12 cellular contexts compared by ENCODE assay signal in the genomic region with DNA sequence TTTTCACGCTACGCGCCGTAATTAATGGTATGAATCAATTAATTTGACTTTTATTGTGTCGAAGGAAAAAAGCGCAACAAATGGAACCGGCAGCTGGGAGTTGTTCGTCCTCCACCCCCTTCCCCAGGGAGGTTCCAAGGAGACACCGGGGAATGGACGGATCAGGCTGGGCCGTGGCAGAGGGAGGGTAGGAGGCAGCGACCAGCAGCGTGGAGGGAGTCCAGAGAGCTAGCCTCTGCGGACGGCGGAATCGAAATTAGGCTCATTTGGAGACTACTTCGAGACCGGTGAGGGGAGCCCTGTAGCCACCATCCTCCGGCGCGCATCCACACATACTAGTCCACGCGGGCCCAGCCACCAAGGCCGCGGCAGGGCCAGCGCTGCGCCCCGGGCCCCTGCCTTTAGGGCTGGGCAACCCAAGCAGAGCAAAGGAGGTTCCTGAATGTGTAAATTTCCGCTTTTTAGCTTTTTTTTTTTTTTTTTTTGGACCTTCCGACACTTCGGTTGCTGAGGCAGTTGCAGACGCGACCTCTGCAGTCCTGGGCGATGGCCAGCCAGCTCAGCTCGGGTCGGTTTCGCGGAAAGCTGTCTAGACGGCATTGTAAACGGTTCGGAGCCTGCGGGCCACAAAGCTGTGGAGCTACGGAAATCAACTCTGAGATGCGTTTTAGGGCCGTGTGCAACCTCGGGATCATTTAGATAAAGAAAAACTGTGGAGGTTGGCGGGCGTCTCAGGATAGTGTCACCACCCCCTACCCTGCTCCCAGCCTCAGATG. TPM values are rescaled to one million over a fixed set of nuclear protein-coding genes. Genes with fewer than 3 reads are reported as not detected.
A peak's percentile ranks its signal among the peaks of the same experiment; 100 is the strongest.
DNase-seq lines count a peak whose midpoint lies in the region; ATAC-seq, FAIRE-seq and TF ChIP-seq lines count a peak whose summit lies in the region.
"Had no signal": no experiment of that assay in that cellular context is flagged by ENCODE, and none has a peak within 500 bp of the region (broad histone marks: within the 10 kb centered on the region; RNA-seq: fewer than 3 reads in every experiment).

No MANE protein-coding gene starts in this region.

- peaks cover 9% of the 10 kb centered on the region for H3K9me3 Mint-ChIP-seq in stimulated activated naive CD8-positive, alpha-beta T cell treated with anti-CD3 and anti-CD28 coated beads, Interleukin-15, Interleukin-2, amounts not matched to agents 100 ng/mL and 50 ng/mL, for 24 hours
- H3K9me3 Mint-ChIP-seq in activated T-cell treated with anti-CD3 and anti-CD28 coated beads, Interleukin-2, amount 50 U/mL, for 72 hours: peaks cover 0 to 2% of the 10 kb centered on the region in 2 donors

- H3K4me3 Mint-ChIP-seq in stimulated activated naive CD8-positive, alpha-beta T cell treated with anti-CD3 and anti-CD28 coated beads, Interleukin-15, Interleukin-2, amounts not matched to agents 100 ng/mL and 50 ng/mL, for 24 hours: peak overlapping the region; percentile 39
- peak overlapping the region; percentile 78 to 80 for H3K4me3 Mint-ChIP-seq in activated T-cell treated with anti-CD3 and anti-CD28 coated beads, Interleukin-2, amount 50 U/mL, for 72 hours

- H3K4me1 ChIP-seq in small intestine (ENCODE audit: control insufficient read depth in 2 of 2, insufficient read depth in 1 of 2, low read depth in 1 of 2, low read length in 1 of 2) (peaks cover 0 to 2% of the 10 kb centered on the region in 2 donors), lower lobe of right lung (peaks cover 44% of the 10 kb centered on the region)

- H3K27ac ChIP-seq in small intestine (ENCODE audit: low read depth in 1 of 2, low read length in 1 of 2) (no peak overlapping the region), lower lobe of right lung (no peak overlapping the region), dorsolateral prefrontal cortex (no peak overlapping the region)
- H3K27ac ChIP-seq: colonic mucosa had no signal

- CTCF ChIA-PET in GM10248 (lab: Yijun Ruan, JAX): interaction anchor here (6.2 kb wide), 1 partner anchor 9 kb away, joined by 48 read pairs; no protein-coding TSS in a partner anchor

- H3K27me3 ChIP-seq in small intestine (ENCODE audit: control insufficient read depth in 2 of 2, insufficient read depth in 2 of 2, low read length in 2 of 2) (peaks cover 18 to 61% of the 10 kb centered on the region in 2 donors), lower lobe of right lung (ENCODE audit: low read depth) (peaks cover 96% of the 10 kb centered on the region), dorsolateral prefrontal cortex (peaks cover 41 to 100% (median 98%) of the 10 kb centered on the region in 45 donors)

- WGBS in small intestine, 3 donors: 7 to 11% (median 8%) methylated on average over 49 of the region's 49 CpGs

- DNase-seq in stimulated activated naive CD8-positive, alpha-beta T cell treated with anti-CD3 and anti-CD28 coated beads, Interleukin-15, Interleukin-2, amounts not matched to agents 100 U/mL and 50 U/mL, for 24 hours: no peak
- peak in 1 of 2 donors; percentile 18 for DNase-seq in activated T-cell treated with anti-CD3 and anti-CD28 coated beads, Interleukin-2, amount 50 U/mL, for 72 hours
- DNase-seq in left kidney (ENCODE audit: low read depth, low spot score) (peak; percentile 48), small intestine (no peak), lower lobe of right lung (no peak), dorsolateral prefrontal cortex (no peak), GM10248 (ENCODE audit: extremely low spot score) (no peak)
- DNase-seq: colonic mucosa had no signal

- peaks cover 72% of the 10 kb centered on the region for H3K27me3 Mint-ChIP-seq in stimulated activated naive CD8-positive, alpha-beta T cell treated with anti-CD3 and anti-CD28 coated beads, Interleukin-15, Interleukin-2, amounts not matched to agents 100 ng/mL and 50 ng/mL, for 24 hours
- H3K27me3 Mint-ChIP-seq in activated T-cell treated with anti-CD3 and anti-CD28 coated beads, Interleukin-2, amount 50 U/mL, for 72 hours (ENCODE audit: low read depth): peaks cover 68% of the 10 kb centered on the region

- TF ChIP-seq CTCF in lower lobe of right lung (IDR thresholded peaks at IDR 0.05) (no peak), dorsolateral prefrontal cortex (IDR thresholded peaks at IDR 0.05 in 54 of 56, conservative IDR thresholded peaks at IDR 0.05 in 2 of 56; ENCODE audit: low read depth in 1 of 56, partially characterized antibody in 56 of 56) (no peak), GM10248 (IDR thresholded peaks at IDR 0.05; ENCODE audit: control extremely low read depth, extremely low read depth, low read depth, missing control alignments) (no peak)

- peak overlapping the region; percentile 58 for H3K27ac Mint-ChIP-seq in stimulated activated naive CD8-positive, alpha-beta T cell treated with anti-CD3 and anti-CD28 coated beads, Interleukin-15, Interleukin-2, amounts not matched to agents 100 ng/mL and 50 ng/mL, for 24 hours
- no peak overlapping the region for H3K27ac Mint-ChIP-seq in activated T-cell treated with anti-CD3 and anti-CD28 coated beads, Interleukin-2, amount 50 U/mL, for 72 hours

- peaks cover 6% of the 10 kb centered on the region for H3K36me3 Mint-ChIP-seq in stimulated activated naive CD8-positive, alpha-beta T cell treated with anti-CD3 and anti-CD28 coated beads, Interleukin-15, Interleukin-2, amounts not matched to agents 100 ng/mL and 50 ng/mL, for 24 hours (ENCODE audit: low read depth)
- H3K36me3 Mint-ChIP-seq in activated T-cell treated with anti-CD3 and anti-CD28 coated beads, Interleukin-2, amount 50 U/mL, for 72 hours (ENCODE audit: insufficient read depth in 2 of 2): peaks cover 13 to 16% of the 10 kb centered on the region in 2 donors

- H3K4me1 Mint-ChIP-seq in stimulated activated naive CD8-positive, alpha-beta T cell treated with anti-CD3 and anti-CD28 coated beads, Interleukin-15, Interleukin-2, amounts not matched to agents 100 ng/mL and 50 ng/mL, for 24 hours (ENCODE audit: low read depth): peaks cover 48% of the 10 kb centered on the region
- H3K4me1 Mint-ChIP-seq in activated T-cell treated with anti-CD3 and anti-CD28 coated beads, Interleukin-2, amount 50 U/mL, for 72 hours (ENCODE audit: low read depth): peaks cover 50% of the 10 kb centered on the region

- FAIRE-seq in small intestine (lab: Jason Lieb, UNC): no peak
- FAIRE-seq: GM19239 had no signal

- H3K9me3 ChIP-seq in small intestine (ENCODE audit: control insufficient read depth, low read depth) (no peaks in the 10 kb centered on the region), lower lobe of right lung (no peaks in the 10 kb centered on the region)
- H3K9me3 ChIP-seq: colonic mucosa had no signal

- intact Hi-C loops in lower lobe of right lung (cut with DNase I) (no loop called here), dorsolateral prefrontal cortex (cut with DNase I) (no loop called here)

- H3K4me3 ChIP-seq in small intestine (ENCODE audit: low read depth in 1 of 2, low read length in 2 of 2) (no peak overlapping the region), lower lobe of right lung (no peak overlapping the region), dorsolateral prefrontal cortex (no peak overlapping the region)
- H3K4me3 ChIP-seq: colonic mucosa had no signal

- POLR2A ChIA-PET in GM10248 (lab: Yijun Ruan, JAX): interaction anchor here (0.6 kb wide), 1 partner anchor 9 kb away, joined by 3 read pairs; no protein-coding TSS in a partner anchor

- no peak for ATAC-seq in stimulated activated naive CD8-positive, alpha-beta T cell treated with anti-CD3 and anti-CD28 coated beads, Interleukin-15, Interleukin-2, amounts not matched to agents 100 U/mL and 50 U/mL, for 24 hours
- ATAC-seq in activated T-cell treated with anti-CD3 and anti-CD28 coated beads, Interleukin-2, amount 50 U/mL, for 72 hours (replicated peaks in 1 of 2): no peak
- ATAC-seq in lower lobe of right lung: no peak

- H3K36me3 ChIP-seq in small intestine (ENCODE audit: control insufficient read depth in 2 of 2, insufficient read depth in 2 of 2, low read length in 2 of 2) (no peaks in the 10 kb centered on the region), lower lobe of right lung (no peaks in the 10 kb centered on the region)
- H3K36me3 ChIP-seq: colonic mucosa had no signal

RNA-seq across cellular contexts. Expression of a gene that starts 2.2 kb away (rescaled TPM):
- not detected for total RNA-seq in activated T-cell treated with anti-CD3 and anti-CD28 coated beads, Interleukin-2, amount 50 U/mL, for 72 hours
- under 1 TPM in 1 of 3 donors, not detected in 2; 0.54 TPM for polyA plus RNA-seq in small intestine
- total RNA-seq in lower lobe of right lung (not detected), dorsolateral prefrontal cortex (under 1 TPM in 1 of 120 experiments, not detected in 119; 0.27 TPM)
- total RNA-seq: mononuclear cell had no signal
- polyA plus RNA-seq: BJ had no signal

RNA-seq across cellular contexts. Expression of a gene that starts 47.2 kb away (rescaled TPM):
- total RNA-seq in activated T-cell treated with anti-CD3 and anti-CD28 coated beads, Interleukin-2, amount 50 U/mL, for 72 hours: 10 to 100 TPM; 16.7 to 24.7 TPM
- 10 to 100 TPM in 1 of 3 donors, 1 to 10 TPM in 2; 5.9 to 13.5 (median 9.2) TPM for polyA plus RNA-seq in small intestine
- total RNA-seq in lower lobe of right lung (11.8 TPM), dorsolateral prefrontal cortex (10 to 100 TPM in 103 of 120 experiments, 1 to 10 TPM in 17; 6.3 to 21.8 (median 12.7) TPM)
